Comparison of ENCODE assay signal across 20 cellular contexts in genomic region chr16:49274936-49275730, GRCh38. TPM values are rescaled to one million over a fixed set of nuclear protein-coding genes. Genes with fewer than 3 reads are reported as not detected.
DNase-seq lines count a peak whose midpoint lies in the region; TF ChIP-seq lines count a peak whose summit lies in the region.
"Had no signal": no experiment of that assay in that cellular context is flagged by ENCODE, and none has a peak within 500 bp of the region (broad histone marks: within the 10 kb centered on the region; RNA-seq: fewer than 3 reads in every experiment).

No MANE protein-coding gene starts in this region.

- H3F3A ChIP-seq in neural cell (ENCODE audit: insufficient read depth, low read length, poor library complexity, severe bottlenecking) = no peaks in the 10 kb centered on the region

- no peak for TF ChIP-seq RAD21 in neural cell (conservative IDR thresholded peaks at IDR 0.05)

- H3K27ac ChIP-seq in esophagus muscularis mucosa (replicated peaks in 1 of 4) = no peak overlapping the region
- H3K27ac ChIP-seq in neural cell (ENCODE audit: low read length) = no peak overlapping the region
- H3K27ac ChIP-seq: lower lobe of right lung had no signal

- H3K4me2 ChIP-seq in neural cell (ENCODE audit: low read length) = no peak overlapping the region
- H3K4me2 ChIP-seq: SK-N-SH had no signal

- H3K27me3 ChIP-seq in H7 (ENCODE audit: control insufficient read depth, insufficient read depth, low read length) (peaks cover 86% of the 10 kb centered on the region), esophagus muscularis mucosa (peaks cover 0 to 94% (median 60%) of the 10 kb centered on the region in 4 donors), neural cell (ENCODE audit: insufficient read depth, low read depth, low read length) (peaks cover 79% of the 10 kb centered on the region)

- H2AFZ ChIP-seq in neural cell (ENCODE audit: low read depth, low read length) = no peak overlapping the region

- intact Hi-C loops in esophagus muscularis mucosa (cut with DNase I) = no loop called here

- CTCF ChIA-PET in GM10248 (lab: Yijun Ruan, JAX) = no interaction called here

- no peaks in the 10 kb centered on the region for H3K9me2 ChIP-seq in neural cell (ENCODE audit: insufficient read depth, low read length)
- H3K9me2 ChIP-seq: SK-N-SH had no signal

- no peaks in the 10 kb centered on the region for H3K79me2 ChIP-seq in neural cell (replicated peaks; ENCODE audit: insufficient read depth, low read length)

- H3K9me3 ChIP-seq in esophagus muscularis mucosa = peaks cover 0 to 5% (median 0%) of the 10 kb centered on the region in 4 donors
- no peaks in the 10 kb centered on the region for H3K9me3 ChIP-seq in neural cell (ENCODE audit: low read length)
- H3K9me3 ChIP-seq: lower lobe of right lung, SK-N-SH had no signal

- no peak for TF ChIP-seq POLR2A in esophagus muscularis mucosa (IDR thresholded peaks at IDR 0.05; ENCODE audit: low read depth)

- DNase-seq in H7 = peak; percentile 73
- peak; percentile 37 for DNase-seq in NCI-H2171 (lab: John Stamatoyannopoulos, UW)
- DNase-seq in esophagus muscularis mucosa (ENCODE audit: extremely low spot score) = peak; percentile 57
- no peak for DNase-seq in GM10248 (ENCODE audit: extremely low spot score)
- DNase-seq in kidney tubule cell (ENCODE audit: low spot score) = no peak
- no peak for DNase-seq in stimulated activated CD8-positive, alpha-beta memory T cell treated with anti-CD3 and anti-CD28 coated beads, Interleukin-4, amount 100 ng/mL, for 48 hours
- DNase-seq: activated CD4-positive, alpha-beta memory T cell treated with anti-CD3 and anti-CD28 coated beads for 36 hours; aorta; CD4-positive, alpha-beta memory T cell; central memory CD4-positive, alpha-beta T cell; DMS79; lower lobe of right lung; NCI-H1092 treated with DMSO at 0.1 percent for 48 hours; SK-N-SH; stimulated activated CD4-positive, alpha-beta T cell treated with anti-CD3 and anti-CD28 coated beads, Interleukin-4, amount 100 ng/mL, for 4 hours; trophoblast cell had no signal

- TF ChIP-seq CTCF in esophagus muscularis mucosa (IDR thresholded peaks at IDR 0.05) (no peak), neural cell (IDR thresholded peaks at IDR 0.05; ENCODE audit: poor library complexity, severe bottlenecking) (no peak), GM10248 (IDR thresholded peaks at IDR 0.05; ENCODE audit: control extremely low read depth, extremely low read depth, low read depth, missing control alignments) (no peak)

- WGBS in esophagus muscularis mucosa = 0% methylated on average over 7 of the region's 38 CpGs

- H3K9ac ChIP-seq in neural cell (ENCODE audit: low read length) = no peak overlapping the region
- H3K9ac ChIP-seq: SK-N-SH had no signal

- no peak for TF ChIP-seq EP300 in esophagus muscularis mucosa (IDR thresholded peaks at IDR 0.05)
- no peak for TF ChIP-seq EP300 in neural cell (conservative IDR thresholded peaks at IDR 0.05; ENCODE audit: poor library complexity, severe bottlenecking)

- no peaks in the 10 kb centered on the region for H3K36me3 ChIP-seq in H7 (replicated peaks; ENCODE audit: control insufficient read depth, insufficient read depth, low read length)
- H3K36me3 ChIP-seq in esophagus muscularis mucosa = no peaks in the 10 kb centered on the region
- H3K36me3 ChIP-seq in neural cell (ENCODE audit: insufficient read depth, low read length) = no peaks in the 10 kb centered on the region
- H3K36me3 ChIP-seq: lower lobe of right lung had no signal

- no peaks in the 10 kb centered on the region for H4K20me1 ChIP-seq in neural cell (ENCODE audit: insufficient read depth)

- POLR2A ChIA-PET in GM10248 (lab: Yijun Ruan, JAX) = no interaction called here

- H3K4me3 ChIP-seq in H7 (ENCODE audit: insufficient read depth, low read depth, low read length) = peak overlapping the region; percentile 34
- H3K4me3 ChIP-seq in esophagus muscularis mucosa = no peak overlapping the region
- peak overlapping the region; percentile 61 for H3K4me3 ChIP-seq in neural cell (ENCODE audit: low read length)
- H3K4me3 ChIP-seq: lower lobe of right lung had no signal

- peaks cover 15 to 39% (median 31%) of the 10 kb centered on the region in 4 donors for H3K4me1 ChIP-seq in esophagus muscularis mucosa

TF ChIP-seq in neural cell, 6 proteins besides CTCF, POLR2A, EP300 and RAD21:
- peak; percentile 16 for TF ChIP-seq SMC3 (conservative IDR thresholded peaks at IDR 0.05; ENCODE audit: poor library complexity)
- TF ChIP-seq EZH2 (IDR thresholded peaks at IDR 0.05; ENCODE audit: borderline replicate concordance, insufficient read depth, low read length, poor library complexity, severe bottlenecking) = no peak

RNA-seq across cellular contexts. Expression of gene CBLN1, which starts 6.5 kb away (rescaled TPM):
- total RNA-seq in H7 (2014; rRNA removed; shearing (Covaris generic)) = 0.74 and 2.5 TPM in 2 replicates
- total RNA-seq in esophagus muscularis mucosa = 1 to 10 TPM in 1 of 4 donors, under 1 TPM in 2, not detected in 1; 0.32 to 1.4 (median 0.83) TPM
- 7.7 and 10.5 TPM in 2 replicates for polyA plus RNA-seq in neural cell
- 5.1 and 6.7 TPM in 2 replicates for polyA minus RNA-seq in neural cell
- total RNA-seq: activated CD4-positive, alpha-beta memory T cell treated with anti-CD3 and anti-CD28 coated beads for 36 hours; CD4-positive, alpha-beta memory T cell; HT1080; LHCN-M2; lower lobe of right lung; RPMI7951 had no signal
- polyA plus RNA-seq: aorta; CD4-positive, alpha-beta memory T cell; SK-N-SH had no signal

Comparison
In these comparisons a context has a peak if more than half of its experiments do, and no peak if none do; other contexts are left out.
1. DNase-seq: peak in H7 (single experiment), NCI-H2171 (single experiment) and esophagus muscularis mucosa (single experiment); none in GM10248 (single experiment), kidney tubule cell (single experiment) and stimulated activated CD8-positive, alpha-beta memory T cell treated with anti-CD3 and anti-CD28 coated beads, Interleukin-4, amount 100 ng/mL, for 48 hours (single experiment).
2. H3K4me3 ChIP-seq: peak in H7 (single experiment) and neural cell (single experiment); none in esophagus muscularis mucosa (0 of 4).